Comparison of ENCODE assay signal across 24 cellular contexts in the genomic region with DNA sequence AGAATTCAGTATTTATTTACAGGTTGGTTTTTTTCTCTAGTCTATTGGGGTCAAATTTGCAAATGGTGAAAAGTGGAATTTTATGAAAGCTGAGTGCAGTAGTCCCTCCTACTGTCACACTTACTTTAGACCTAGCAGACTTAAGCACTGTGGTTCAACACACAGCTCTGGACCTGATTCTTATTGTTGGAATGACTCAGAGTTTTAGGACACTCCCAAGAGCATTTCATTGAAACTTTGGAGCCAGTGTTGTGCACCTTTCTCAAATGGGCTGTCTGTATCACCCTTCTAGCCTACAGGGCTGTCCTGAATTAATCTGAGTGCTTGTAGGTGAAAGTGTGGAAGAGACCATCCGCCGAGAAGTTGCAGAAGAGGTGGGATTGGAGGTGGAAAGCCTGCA.
"Had no signal": no experiment of that assay in that cellular context is flagged by ENCODE, and none has a peak within 500 bp of the region (broad histone marks: within the 10 kb centered on the region; RNA-seq: fewer than 3 reads in every experiment).

No MANE protein-coding gene starts in this region.

- H3K27ac ChIP-seq: coronary artery, esophagus squamous epithelium, sigmoid colon, stomach, thyroid gland, upper lobe of right lung had no signal

- H3K27me3 ChIP-seq: esophagus squamous epithelium, gastrocnemius medialis, sigmoid colon, stomach, thyroid gland, upper lobe of right lung had no signal

- H3K9me3 ChIP-seq: esophagus squamous epithelium, gastrocnemius medialis, sigmoid colon, stomach, thyroid gland, upper lobe of right lung had no signal

- ATAC-seq: gastrocnemius medialis; left ventricle myocardium superior; stimulated activated memory B cell treated with anti-CD40 and anti-IgM and Interleukin-4, amounts not matched to agents 10 μg/mL and 1 μg/mL and 100 μg/mL, for 72 hours; upper lobe of right lung had no signal

- H3K9me3 Mint-ChIP-seq: activated CD4-positive, alpha-beta memory T cell treated with anti-CD3 and anti-CD28 coated beads for 36 hours; activated CD4-positive, alpha-beta T cell treated with anti-CD3 and anti-CD28 coated beads, Interleukin-2, amount 10 ng/mL, durations not matched to agents 24 days and 14 days; nephron; stimulated activated memory B cell treated with anti-CD40 and anti-IgM and Interleukin-4, amounts not matched to agents 10 μg/mL and 1 μg/mL and 100 μg/mL, for 72 hours; T-helper 1 cell treated with Interleukin-12 subunit alpha and Interleukin-12 subunit beta and Interleukin-4 antibody, amounts not matched to agents 30 μg/mL and 1 μg/mL, for 36 hours had no signal

- H3K4me1 ChIP-seq: sigmoid colon, stomach, thyroid gland, upper lobe of right lung had no signal

- H3K4me3 ChIP-seq: coronary artery, esophagus squamous epithelium, gastrocnemius medialis, sigmoid colon, stomach, thyroid gland, upper lobe of right lung had no signal

- H3K4me3 Mint-ChIP-seq: activated CD4-positive, alpha-beta memory T cell treated with anti-CD3 and anti-CD28 coated beads for 36 hours; activated CD4-positive, alpha-beta T cell treated with anti-CD3 and anti-CD28 coated beads, Interleukin-2, amount 10 ng/mL, durations not matched to agents 24 days and 14 days; activated naive CD8-positive, alpha-beta T cell; nephron; stimulated activated memory B cell treated with anti-CD40 and anti-IgM and Interleukin-4, amounts not matched to agents 10 μg/mL and 1 μg/mL and 100 μg/mL, for 72 hours; T-helper 1 cell treated with Interleukin-12 subunit alpha and Interleukin-12 subunit beta and Interleukin-4 antibody, amounts not matched to agents 30 μg/mL and 1 μg/mL, for 36 hours had no signal

- H3K4me1 Mint-ChIP-seq: activated CD4-positive, alpha-beta T cell treated with anti-CD3 and anti-CD28 coated beads, Interleukin-2, amount 10 ng/mL, durations not matched to agents 24 days and 14 days; nephron had no signal

- H3K27me3 Mint-ChIP-seq: activated CD4-positive, alpha-beta memory T cell treated with anti-CD3 and anti-CD28 coated beads for 36 hours; activated CD4-positive, alpha-beta T cell treated with anti-CD3 and anti-CD28 coated beads, Interleukin-2, amount 10 ng/mL, durations not matched to agents 24 days and 14 days; activated naive CD8-positive, alpha-beta T cell; stimulated activated memory B cell treated with anti-CD40 and anti-IgM and Interleukin-4, amounts not matched to agents 10 μg/mL and 1 μg/mL and 100 μg/mL, for 72 hours had no signal

- DNase-seq: activated CD4-positive, alpha-beta memory T cell treated with anti-CD3 and anti-CD28 coated beads for 36 hours; activated CD4-positive, alpha-beta T cell treated with anti-CD3 and anti-CD28 coated beads, Interleukin-2, amount 10 ng/mL, durations not matched to agents 24 days and 14 days; activated CD4-positive, CD25-positive, alpha-beta regulatory T cell treated with anti-CD3 and anti-CD28 coated beads, Interleukin-2, amount 50 U/mL, for 72 hours; activated effector memory CD4-positive, alpha-beta T cell treated with Interleukin-2 at 50 U/mL for 16 hours; activated naive CD4-positive, alpha-beta T cell treated with Interleukin-2 at 50 U/mL for 16 hours; activated T-cell treated with anti-CD3 and anti-CD28 coated beads, Interleukin-2, amount 50 U/mL, for 48 hours; anterior cingulate cortex; esophagus squamous epithelium; gastrocnemius medialis; glutamatergic neuron; left ventricle myocardium superior; sigmoid colon; small intestine; stimulated activated CD4-positive, alpha-beta T cell treated with anti-CD3 and anti-CD28 coated beads, Interleukin-4, amount 100 ng/mL, for 24 hours; stomach; SW 1271; T1000; thyroid gland; upper lobe of right lung had no signal

- H3K27ac Mint-ChIP-seq: activated CD4-positive, alpha-beta memory T cell treated with anti-CD3 and anti-CD28 coated beads for 36 hours; activated CD4-positive, alpha-beta T cell treated with anti-CD3 and anti-CD28 coated beads, Interleukin-2, amount 10 ng/mL, durations not matched to agents 24 days and 14 days; nephron; stimulated activated memory B cell treated with anti-CD40 and anti-IgM and Interleukin-4, amounts not matched to agents 10 μg/mL and 1 μg/mL and 100 μg/mL, for 72 hours; T-helper 1 cell treated with Interleukin-12 subunit alpha and Interleukin-12 subunit beta and Interleukin-4 antibody, amounts not matched to agents 30 μg/mL and 1 μg/mL, for 36 hours had no signal
